9 cellular contexts compared by ENCODE assay signal in the genomic region with DNA sequence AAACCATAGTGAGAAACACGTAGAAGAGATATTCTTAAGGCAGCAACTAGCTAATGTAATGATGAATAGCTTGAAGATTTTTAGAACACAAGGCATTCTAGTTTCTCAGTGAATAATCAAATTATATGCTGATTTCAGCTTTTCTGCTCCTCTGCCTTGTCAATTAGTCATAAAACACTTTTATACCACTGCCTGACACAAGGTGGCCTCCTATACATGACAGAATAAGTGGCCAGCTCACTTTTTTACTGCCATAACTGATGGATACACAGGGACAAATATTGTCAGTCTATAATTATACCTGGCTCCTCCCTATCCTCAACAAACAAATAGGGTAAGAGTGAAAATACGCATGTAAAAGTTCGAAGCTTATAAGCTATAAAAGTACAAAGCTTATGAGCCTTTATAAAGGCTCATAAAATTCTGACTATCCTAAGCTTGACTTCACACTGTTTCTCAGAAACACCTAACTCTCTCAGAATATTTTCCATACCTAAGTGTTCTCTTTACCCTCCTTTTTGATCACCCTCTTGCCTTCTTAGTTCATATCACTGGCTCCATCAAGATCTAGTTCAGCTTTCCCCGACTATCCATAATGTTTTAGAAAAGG.
DNase-seq lines count a peak whose midpoint lies in the region; ATAC-seq and TF ChIP-seq lines count a peak whose summit lies in the region.
"Had no signal": no experiment of that assay in that cellular context is flagged by ENCODE, and none has a peak within 500 bp of the region (broad histone marks: within the 10 kb centered on the region; RNA-seq: fewer than 3 reads in every experiment).

No MANE protein-coding gene starts in this region.

- no peak overlapping the region for H3K27ac ChIP-seq in IMR-90 (ENCODE audit: insufficient read depth, low read length)
- H3K27ac ChIP-seq in Peyer's patch, result no peak overlapping the region
- H3K27ac ChIP-seq in brain microvascular endothelial cell, result no peak overlapping the region
- H3K27ac ChIP-seq: BLaER1 treated with 17β-estradiol and CSF1 and Interleukin-3, amounts not matched to agents 10 nM and 100 nM had no signal

- H3K79me1 ChIP-seq in IMR-90 (ENCODE audit: low read depth in 1 of 2, low read length in 2 of 2), result no peaks in the 10 kb centered on the region; a peak in 2 of 4 replicates

- no peak overlapping the region for H4K91ac ChIP-seq in IMR-90 (ENCODE audit: insufficient read depth, low read depth, low read length)

- H3K4me3 ChIP-seq in IMR-90 (ENCODE audit: insufficient read depth, low read depth, low read length), result no peak overlapping the region
- H3K4me3 ChIP-seq in Peyer's patch, result no peak overlapping the region
- H3K4me3 ChIP-seq in brain microvascular endothelial cell (ENCODE audit: low read depth, low read length), result no peak overlapping the region
- H3K4me3 ChIP-seq: BLaER1 treated with 17β-estradiol and CSF1 and Interleukin-3, amounts not matched to agents 10 nM and 100 nM had no signal

- no peak overlapping the region for H3K4me2 ChIP-seq in IMR-90 (ENCODE audit: low read depth, low read length)
- H3K4me2 ChIP-seq: BLaER1 treated with 17β-estradiol and CSF1 and Interleukin-3, amounts not matched to agents 10 nM and 100 nM had no signal

- dilution Hi-C loops in IMR-90 (cut with HindIII; ENCODE audit: low sequenced_read_pairs, unreplicated experiment), result no loop called here

- DNase-seq in NCI-H187 treated with DMSO at 0.1 percent for 48 hours (lab: John Stamatoyannopoulos, UW) (peak; percentile 22), NCI-H187 (lab: John Stamatoyannopoulos, UW) (no peak), IMR-90 (peak; percentile 65), Peyer's patch (peak in 2 of 3 donors; percentile 45 to 70), brain microvascular endothelial cell (peak; percentile 67), iris pigment epithelial cell (ENCODE audit: low read depth) (peak; percentile 68), NK-92 (lab: John Stamatoyannopoulos, UW; ENCODE audit: unreplicated experiment) (no peak)
- DNase-seq in stimulated activated CD4-positive, alpha-beta T cell treated with anti-CD3 and anti-CD28 coated beads, Interleukin-4, amount 100 ng/mL, for 24 hours, result peak; percentile 56

- no peak overlapping the region for H3K4ac ChIP-seq in IMR-90 (ENCODE audit: low read depth, low read length)

- H2BK15ac ChIP-seq in IMR-90 (ENCODE audit: low read depth, low read length), result no peak overlapping the region

- H4K8ac ChIP-seq in IMR-90 (ENCODE audit: low read depth in 2 of 2, low read length in 2 of 2), result no peak overlapping the region

- H2AK9ac ChIP-seq in IMR-90 (replicated peaks; ENCODE audit: low read depth, low read length, poor library complexity), result no peak overlapping the region

- CTCF ChIA-PET in IMR-90 (lab: Yijun Ruan, JAX), result interaction anchor here (0.8 to 2.7 kb wide), 15 partner anchors 9 to 341 kb away, joined by 3 to 24 read pairs (median 5); a partner anchor contains a TSS

- no peak overlapping the region for H2BK120ac ChIP-seq in IMR-90 (ENCODE audit: low read depth, low read length)

- H3K56ac ChIP-seq in IMR-90 (ENCODE audit: extremely low read depth, insufficient read depth, low read length), result no peak overlapping the region

- BruUV-seq in IMR-90 (replicated peaks; lab: Mats Ljungman, UMichigan), result no TSS peak

- POLR2A ChIA-PET in IMR-90 (lab: Charles Lee; ENCODE audit: unreplicated experiment), result no interaction called here

- TF ChIP-seq CTCF in IMR-90 (conservative IDR thresholded peaks at IDR 0.05; ENCODE audit: low read depth, low read length) (peak; percentile 77), Peyer's patch (IDR thresholded peaks at IDR 0.05) (peak; percentile 51 to 96 (median 90)), brain microvascular endothelial cell (IDR thresholded peaks at IDR 0.05; ENCODE audit: low read depth, low read length, missing control alignments) (peak; percentile 68)

- no peak overlapping the region for H2BK20ac ChIP-seq in IMR-90 (ENCODE audit: low read depth, low read length)

- H4K20me1 ChIP-seq in IMR-90 (ENCODE audit: insufficient read depth, low read length), result no peaks in the 10 kb centered on the region

- H3K36me3 ChIP-seq in IMR-90 (ENCODE audit: control insufficient read depth, insufficient read depth, low read length) (peaks cover 15% of the 10 kb centered on the region), Peyer's patch (peaks cover 0 to 77% (median 0%) of the 10 kb centered on the region in 3 donors), brain microvascular endothelial cell (replicated peaks) (peaks cover 2% of the 10 kb centered on the region)

- no peak for TF ChIP-seq POLR2A in IMR-90 (IDR thresholded peaks at IDR 0.05; ENCODE audit: low read depth, low read length)
- TF ChIP-seq POLR2A in Peyer's patch (IDR thresholded peaks at IDR 0.05), result no peak

- H3K23ac ChIP-seq in IMR-90 (ENCODE audit: low read depth, low read length), result no peak overlapping the region

- ATAC-seq in IMR-90 (ENCODE audit: low read depth), result peak; percentile 84

- in situ Hi-C loops in IMR-90 (cut with MboI; ENCODE audit: low sequenced_read_pairs), result loop anchor here (5.0 kb wide), 2 partner anchors 140 to 315 kb away; no protein-coding TSS in a partner anchor
- in situ Hi-C loops in brain microvascular endothelial cell (cut with HindIII; ENCODE audit: low pct_ligation_motif_present, low sequenced_read_pairs), result no loop called here

- H2BK5ac ChIP-seq in IMR-90 (ENCODE audit: low read depth, low read length, poor library complexity, severe bottlenecking), result no peak overlapping the region

- no peaks in the 10 kb centered on the region for H3K9me1 ChIP-seq in IMR-90 (ENCODE audit: insufficient read depth, low read length)

- H3K4me1 ChIP-seq in IMR-90 (ENCODE audit: control insufficient read depth, insufficient read depth, low read length) (no peaks in the 10 kb centered on the region; the same call in 1 of the 2 replicates), Peyer's patch (no peaks in the 10 kb centered on the region)
- H3K4me1 ChIP-seq: BLaER1 treated with 17β-estradiol and CSF1 and Interleukin-3, amounts not matched to agents 10 nM and 100 nM had no signal

- H2AFZ ChIP-seq in IMR-90 (replicated peaks; ENCODE audit: low read length, poor library complexity), result no peak overlapping the region

- no peaks in the 10 kb centered on the region for H3K9me3 ChIP-seq in IMR-90 (ENCODE audit: control insufficient read depth, insufficient read depth, low read length)
- H3K9me3 ChIP-seq in Peyer's patch, result no peaks in the 10 kb centered on the region

- H3K9ac ChIP-seq in IMR-90 (ENCODE audit: low read depth, low read length), result no peak overlapping the region
- H3K9ac ChIP-seq: BLaER1 treated with 17β-estradiol and CSF1 and Interleukin-3, amounts not matched to agents 10 nM and 100 nM had no signal

- H3K18ac ChIP-seq in IMR-90 (ENCODE audit: low read depth, low read length), result no peak overlapping the region

- TF ChIP-seq RAD21 in IMR-90 (IDR thresholded peaks at IDR 0.05; ENCODE audit: low read length), result peak; percentile 79

- no CpG with 5 or more reads among the region's 4 CpGs for WGBS in IMR-90 (ENCODE audit: extremely low coverage in 2 of 2, insufficient read length in 1 of 2), 2 experiments

- H3K27me3 ChIP-seq in IMR-90 (ENCODE audit: control insufficient read depth, insufficient read depth, low read length), result no peaks in the 10 kb centered on the region
- no peaks in the 10 kb centered on the region for H3K27me3 ChIP-seq in Peyer's patch
- no peaks in the 10 kb centered on the region for H3K27me3 ChIP-seq in brain microvascular endothelial cell (replicated peaks)
- H3K27me3 ChIP-seq: BLaER1 treated with 17β-estradiol and CSF1 and Interleukin-3, amounts not matched to agents 10 nM and 100 nM had no signal

- H4K5ac ChIP-seq in IMR-90 (ENCODE audit: low read depth, low read length), result no peak overlapping the region

- H3K14ac ChIP-seq in IMR-90 (replicated peaks; ENCODE audit: low read depth, low read length), result no peak overlapping the region

- intact Hi-C loops in IMR-90 (cut with micrococcal nuclease), result loop anchor here (1.0 kb wide), 3 partner anchors 139 to 315 kb away; a partner anchor contains a TSS

- no peak overlapping the region for H2AK5ac ChIP-seq in IMR-90 (ENCODE audit: low read depth, low read length)

TF ChIP-seq in IMR-90, 13 proteins besides CTCF, POLR2A, EP300 and RAD21:
- TF ChIP-seq MAFK (IDR thresholded peaks at IDR 0.05; ENCODE audit: low read depth, low read length) (peak; percentile 89), SMC3 (IDR thresholded peaks at IDR 0.05; ENCODE audit: low read depth, low read length) (peak; percentile 92), BHLHE40 (IDR thresholded peaks at IDR 0.05; ENCODE audit: low read depth, low read length) (no peak)

Comparison
In these comparisons a context has a peak if more than half of its experiments do, and no peak if none do; other contexts are left out.
1. DNase-seq: peak in NCI-H187 treated with DMSO at 0.1 percent for 48 hours (single experiment), IMR-90 (single experiment), Peyer's patch (2 of 3), brain microvascular endothelial cell (single experiment), iris pigment epithelial cell (single experiment) and stimulated activated CD4-positive, alpha-beta T cell treated with anti-CD3 and anti-CD28 coated beads, Interleukin-4, amount 100 ng/mL, for 24 hours (single experiment); none in NCI-H187 (0 of 2) and NK-92 (single experiment).
2. Peak in every context shown above with its lines, with median percentiles within 50 percentile points of each other: CTCF ChIP-seq.